2 cellular contexts compared by ENCODE assay signal in the genomic region with DNA sequence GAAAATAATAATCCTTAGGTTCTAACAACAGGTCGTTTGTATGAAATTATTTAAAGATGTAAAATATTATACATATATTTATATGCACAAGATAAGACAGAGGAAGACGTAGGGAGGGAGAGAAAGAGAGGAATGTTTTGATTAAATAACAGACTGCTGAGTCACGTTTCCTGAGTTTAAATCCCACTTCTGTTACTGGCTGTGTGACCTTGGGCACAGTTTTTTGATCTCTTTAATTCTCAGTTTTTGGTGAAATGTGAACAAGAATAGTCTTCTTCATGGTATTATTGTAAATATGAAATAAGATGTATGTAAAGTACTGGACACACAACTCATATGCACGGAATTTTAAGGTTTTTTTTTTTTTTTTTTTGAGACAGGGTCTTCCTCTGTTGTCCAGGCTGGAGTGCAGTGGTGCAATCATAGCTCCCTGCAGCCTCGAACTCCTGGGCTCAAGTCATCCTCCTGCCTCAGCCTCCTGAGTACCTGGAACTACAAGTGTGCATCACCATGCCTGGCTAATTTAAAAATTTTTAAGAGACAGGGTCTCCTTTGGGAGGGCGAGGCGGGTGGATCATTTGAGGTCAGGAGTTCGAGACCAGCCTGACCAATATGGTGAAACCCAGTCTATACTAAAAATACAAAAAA.
A peak's percentile ranks its signal among the peaks of the same experiment; 100 is the strongest.
TF ChIP-seq lines count a peak whose summit lies in the region.

No MANE protein-coding gene starts in this region.

TF ChIP-seq in HCT116, 20 proteins besides CTCF, POLR2A, EP300 and RAD21:
- TF ChIP-seq EZH2 (IDR thresholded peaks at IDR 0.05) = no peak
- TF ChIP-seq JUND (IDR thresholded peaks at IDR 0.05) = peak; percentile 37; the same call in 1 of the 2 replicates
- TF ChIP-seq, protein P1, sequence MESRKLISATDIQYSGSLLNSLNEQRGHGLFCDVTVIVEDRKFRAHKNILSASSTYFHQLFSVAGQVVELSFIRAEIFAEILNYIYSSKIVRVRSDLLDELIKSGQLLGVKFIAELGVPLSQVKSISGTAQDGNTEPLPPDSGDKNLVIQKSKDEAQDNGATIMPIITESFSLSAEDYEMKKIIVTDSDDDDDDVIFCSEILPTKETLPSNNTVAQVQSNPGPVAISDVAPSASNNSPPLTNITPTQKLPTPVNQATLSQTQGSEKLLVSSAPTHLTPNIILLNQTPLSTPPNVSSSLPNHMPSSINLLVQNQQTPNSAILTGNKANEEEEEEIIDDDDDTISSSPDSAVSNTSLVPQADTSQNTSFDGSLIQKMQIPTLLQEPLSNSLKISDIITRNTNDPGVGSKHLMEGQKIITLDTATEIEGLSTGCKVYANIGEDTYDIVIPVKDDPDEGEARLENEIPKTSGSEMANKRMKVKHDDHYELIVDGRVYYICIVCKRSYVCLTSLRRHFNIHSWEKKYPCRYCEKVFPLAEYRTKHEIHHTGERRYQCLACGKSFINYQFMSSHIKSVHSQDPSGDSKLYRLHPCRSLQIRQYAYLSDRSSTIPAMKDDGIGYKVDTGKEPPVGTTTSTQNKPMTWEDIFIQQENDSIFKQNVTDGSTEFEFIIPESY (IDR thresholded peaks at IDR 0.05; ENCODE audit: extremely low read depth, insufficient replicate concordance, low read length) = no peak
- no peak for TF ChIP-seq ELF1 (IDR thresholded peaks at IDR 0.05; ENCODE audit: borderline replicate concordance, low read depth)
- TF ChIP-seq EZH2phosphoT487 (IDR thresholded peaks at IDR 0.05; ENCODE audit: borderline replicate concordance) = no peak
- TF ChIP-seq SP1 (IDR thresholded peaks at IDR 0.05; ENCODE audit: low read depth) = no peak

TF ChIP-seq in SK-N-SH treated with all-trans-retinoic acid at 6 μM for 48 hours, 23 proteins besides CTCF, POLR2A, EP300 and RAD21:
- TF ChIP-seq OSR1 (CRISPR knock-in tag; IDR thresholded peaks at IDR 0.05) = no peak
